Comparison of ENCODE assay signal across 1 cellular context in the genomic region with DNA sequence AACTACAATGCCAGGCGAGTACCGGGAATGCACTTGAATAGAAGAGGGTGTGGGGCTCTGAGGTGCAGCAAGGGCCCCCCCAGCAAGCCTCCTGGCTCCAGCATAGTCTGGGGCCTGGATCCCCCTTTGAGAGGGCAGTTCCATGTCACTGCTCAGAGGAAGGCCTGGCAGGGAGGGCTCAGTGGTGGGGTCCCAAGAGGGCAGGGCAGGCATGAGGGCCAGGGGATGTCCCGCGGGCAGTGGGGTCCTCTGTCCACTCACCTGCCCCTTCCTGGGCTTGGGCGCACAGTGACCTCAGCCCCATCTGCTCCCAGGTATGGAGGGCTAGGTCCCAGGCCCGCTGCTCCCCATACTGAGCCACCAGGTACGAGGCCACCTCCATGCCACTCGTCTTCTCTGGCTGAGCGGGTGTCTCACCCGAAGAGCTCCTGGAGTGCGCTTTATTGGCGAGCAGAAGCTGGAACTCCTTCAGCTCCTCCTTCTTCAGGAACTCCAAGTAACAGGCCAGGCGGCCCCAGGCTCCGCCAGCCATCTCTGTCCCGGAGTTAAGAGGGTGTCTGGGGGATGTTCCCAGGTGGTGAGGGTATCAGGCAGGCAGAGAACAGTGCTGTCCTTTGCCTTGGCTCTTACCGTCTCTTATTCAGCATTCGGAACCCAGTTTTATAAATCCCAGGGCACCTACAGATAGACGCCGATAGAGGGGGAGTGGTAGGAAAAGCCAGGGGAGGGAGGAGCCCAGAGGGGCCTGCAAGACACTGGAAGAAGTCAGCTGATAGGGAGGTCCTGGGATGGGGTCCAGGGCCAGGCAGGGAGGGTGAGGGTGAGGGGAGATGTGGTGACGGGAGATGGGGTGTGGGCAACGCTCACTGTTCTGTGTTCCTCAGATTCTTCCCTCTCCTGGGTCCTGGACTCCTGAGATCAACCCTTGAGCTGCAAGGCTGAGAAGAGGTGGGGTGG.
TF ChIP-seq lines count a peak whose summit lies in the region.

No MANE protein-coding gene starts in this region.

TF ChIP-seq in GM12878, 131 proteins besides CTCF, POLR2A, EP300 and RAD21 (continued from another document):
- TF ChIP-seq ZNF622 (IDR thresholded peaks at IDR 0.05) = no peak
- TF ChIP-seq IKZF2 (IDR thresholded peaks at IDR 0.05) = no peak
- TF ChIP-seq BMI1 (IDR thresholded peaks at IDR 0.05; ENCODE audit: borderline replicate concordance) = no peak
- TF ChIP-seq ZNF24 (IDR thresholded peaks at IDR 0.05) = no peak
- no peak for TF ChIP-seq TCF12 (IDR thresholded peaks at IDR 0.05; ENCODE audit: low read depth, low read length)
- TF ChIP-seq NFIC (IDR thresholded peaks at IDR 0.05; ENCODE audit: low read depth, low read length) = no peak
- TF ChIP-seq POLR2AphosphoS2 (IDR thresholded peaks at IDR 0.05; ENCODE audit: low read depth, low read length) = no peak
- TF ChIP-seq, protein P1, sequence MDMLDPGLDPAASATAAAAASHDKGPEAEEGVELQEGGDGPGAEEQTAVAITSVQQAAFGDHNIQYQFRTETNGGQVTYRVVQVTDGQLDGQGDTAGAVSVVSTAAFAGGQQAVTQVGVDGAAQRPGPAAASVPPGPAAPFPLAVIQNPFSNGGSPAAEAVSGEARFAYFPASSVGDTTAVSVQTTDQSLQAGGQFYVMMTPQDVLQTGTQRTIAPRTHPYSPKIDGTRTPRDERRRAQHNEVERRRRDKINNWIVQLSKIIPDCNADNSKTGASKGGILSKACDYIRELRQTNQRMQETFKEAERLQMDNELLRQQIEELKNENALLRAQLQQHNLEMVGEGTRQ (IDR thresholded peaks at IDR 0.05; ENCODE audit: borderline replicate concordance, low read depth, low read length) = no peak
- 0 out of 2 replicates have a peak, but pooled peaks have one; percentile 9 for TF ChIP-seq GATAD2B (conservative IDR thresholded peaks at IDR 0.05; ENCODE audit: low read depth)
